Comparison of ENCODE assay signal across 19 cellular contexts in the genomic region with DNA sequence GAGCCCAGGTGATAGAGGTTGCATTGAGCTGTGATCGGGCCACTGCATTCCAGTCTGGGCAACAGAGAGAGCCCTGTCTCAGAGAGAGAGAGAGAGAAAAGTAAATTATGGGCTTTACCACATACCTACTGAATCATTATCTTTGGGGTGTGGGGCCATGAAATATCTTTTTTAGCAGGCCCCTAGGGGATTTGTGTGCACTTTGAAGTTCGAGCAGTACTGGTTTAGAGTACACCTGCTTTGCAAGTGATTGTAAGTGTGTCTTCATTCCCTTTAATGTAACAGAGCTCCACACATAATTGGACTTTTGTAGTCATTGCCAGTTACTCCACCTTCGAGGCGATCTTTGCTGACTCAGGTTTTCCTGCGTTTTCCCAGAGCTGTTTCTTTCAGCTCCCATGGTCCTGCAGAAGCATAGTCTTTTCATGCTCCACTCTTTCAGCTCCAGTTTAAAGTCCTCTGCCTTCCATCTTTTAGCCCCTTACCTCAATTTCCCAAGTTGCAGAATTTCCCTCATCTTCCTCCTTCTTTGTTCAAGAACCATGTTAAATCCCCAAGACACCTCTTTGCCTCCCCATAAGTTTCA. TPM values are rescaled to one million over a fixed set of nuclear protein-coding genes. Genes with fewer than 3 reads are reported as not detected.
"Had no signal": no experiment of that assay in that cellular context is flagged by ENCODE, and none has a peak within 500 bp of the region (broad histone marks: within the 10 kb centered on the region; RNA-seq: fewer than 3 reads in every experiment).

No MANE protein-coding gene starts in this region.

- H3K4me3 Mint-ChIP-seq: activated CD4-positive, alpha-beta T cell treated with anti-CD3 and anti-CD28 coated beads for 36 hours; activated naive CD4-positive, alpha-beta T cell treated with anti-CD3 and anti-CD28 coated beads, Interleukin-2, amount 50 U/mL, for 24 hours; immature natural killer cell; naive thymus-derived CD4-positive, alpha-beta T cell; stimulated activated naive CD8-positive, alpha-beta T cell treated with anti-CD3 and anti-CD28 coated beads, Interleukin-15, amount 100 ng/mL, for 72 hours; T-helper 2 cell treated with Interferon-gamma antibody and Interleukin-4, amounts not matched to agents 5 μg/mL and 100 μg/mL, for 36 hours; WTC11 had no signal

- H3K27me3 ChIP-seq: ascending aorta had no signal

- H3K9ac ChIP-seq: parathyroid adenoma had no signal

- H3K4me2 ChIP-seq: smooth muscle cell had no signal

- H3K4me1 Mint-ChIP-seq: activated CD4-positive, alpha-beta T cell treated with anti-CD3 and anti-CD28 coated beads for 36 hours; activated naive CD4-positive, alpha-beta T cell treated with anti-CD3 and anti-CD28 coated beads, Interleukin-2, amount 50 U/mL, for 24 hours; immature natural killer cell; naive thymus-derived CD4-positive, alpha-beta T cell; stimulated activated naive CD8-positive, alpha-beta T cell treated with anti-CD3 and anti-CD28 coated beads, Interleukin-15, amount 100 ng/mL, for 72 hours had no signal

- DNase-seq: activated CD4-positive, alpha-beta T cell treated with anti-CD3 and anti-CD28 coated beads for 36 hours; activated CD4-positive, alpha-beta T cell treated with anti-CD3 and anti-CD28 coated beads, Interleukin-2, amount 50 U/mL, for 48 hours; activated gamma-delta T cell; effector CD4-positive, alpha-beta T cell; immature natural killer cell; mesendoderm; naive thymus-derived CD4-positive, alpha-beta T cell; stimulated activated CD4-positive, alpha-beta T cell treated with anti-CD3 and anti-CD28 coated beads, Interleukin-4, amount 100 ng/mL, for 1 hour; stimulated activated naive CD8-positive, alpha-beta T cell treated with anti-CD3 and anti-CD28 coated beads, Interleukin-15, amount 100 ng/mL, for 72 hours; trophoblast cell had no signal

- H2AFZ ChIP-seq: parathyroid adenoma had no signal

- H3K4me1 ChIP-seq: ascending aorta, parathyroid adenoma had no signal

- H3K27ac Mint-ChIP-seq: activated CD4-positive, alpha-beta T cell treated with anti-CD3 and anti-CD28 coated beads for 36 hours; immature natural killer cell; naive thymus-derived CD4-positive, alpha-beta T cell; stimulated activated naive CD8-positive, alpha-beta T cell treated with anti-CD3 and anti-CD28 coated beads, Interleukin-15, amount 100 ng/mL, for 72 hours; T-helper 2 cell treated with Interferon-gamma antibody and Interleukin-4, amounts not matched to agents 5 μg/mL and 100 μg/mL, for 36 hours; WTC11 had no signal

- H3K36me3 Mint-ChIP-seq: activated naive CD4-positive, alpha-beta T cell treated with anti-CD3 and anti-CD28 coated beads, Interleukin-2, amount 50 U/mL, for 24 hours; immature natural killer cell; naive thymus-derived CD4-positive, alpha-beta T cell; WTC11 had no signal

- H3K36me3 ChIP-seq: ascending aorta, neutrophil had no signal

- H3K27me3 Mint-ChIP-seq: activated naive CD4-positive, alpha-beta T cell treated with anti-CD3 and anti-CD28 coated beads, Interleukin-2, amount 50 U/mL, for 24 hours; stimulated activated naive CD8-positive, alpha-beta T cell treated with anti-CD3 and anti-CD28 coated beads, Interleukin-15, amount 100 ng/mL, for 72 hours had no signal

- H3K9me3 Mint-ChIP-seq: activated naive CD4-positive, alpha-beta T cell treated with anti-CD3 and anti-CD28 coated beads, Interleukin-2, amount 50 U/mL, for 24 hours; immature natural killer cell; naive thymus-derived CD4-positive, alpha-beta T cell; stimulated activated naive CD8-positive, alpha-beta T cell treated with anti-CD3 and anti-CD28 coated beads, Interleukin-15, amount 100 ng/mL, for 72 hours; T-helper 2 cell treated with Interferon-gamma antibody and Interleukin-4, amounts not matched to agents 5 μg/mL and 100 μg/mL, for 36 hours; WTC11 had no signal

- H3K9me3 ChIP-seq: ascending aorta, neutrophil had no signal

- H3K4me3 ChIP-seq: ascending aorta, smooth muscle cell had no signal

- ATAC-seq: activated CD4-positive, alpha-beta T cell treated with anti-CD3 and anti-CD28 coated beads for 36 hours; esophagus mucosa; naive thymus-derived CD4-positive, alpha-beta T cell; sciatic nerve; stimulated activated naive CD8-positive, alpha-beta T cell treated with anti-CD3 and anti-CD28 coated beads, Interleukin-15, amount 100 ng/mL, for 72 hours; WTC11 had no signal

- H3K27ac ChIP-seq: ascending aorta, neutrophil, parathyroid adenoma had no signal

RNA-seq across cellular contexts. Expression of gene FRMPD1, which starts 24.0 kb away (rescaled TPM):
- total RNA-seq: activated CD4-positive, alpha-beta T cell treated with anti-CD3 and anti-CD28 coated beads for 36 hours; ascending aorta; naive thymus-derived CD4-positive, alpha-beta T cell had no signal
- polyA plus RNA-seq: immature natural killer cell; naive thymus-derived CD4-positive, alpha-beta T cell; smooth muscle cell had no signal
